In genomic region chr5:35815089-35815936, GRCh38 we compare ENCODE assay signal across 8 cellular contexts. TPM values are rescaled to one million over a fixed set of nuclear protein-coding genes. Genes with fewer than 3 reads are reported as not detected.
A peak's percentile ranks its signal among the peaks of the same experiment; 100 is the strongest.
DNase-seq lines count a peak whose midpoint lies in the region; ATAC-seq and TF ChIP-seq lines count a peak whose summit lies in the region.

No MANE protein-coding gene starts in this region.

- H3K36me3 ChIP-seq in effector memory CD4-positive, alpha-beta T cell (ENCODE audit: control insufficient read depth, insufficient read depth, low read length) = no peaks in the 10 kb centered on the region
- H3K36me3 ChIP-seq in body of pancreas (replicated peaks in 1 of 2; ENCODE audit: insufficient read depth in 1 of 2, low read depth in 2 of 2) = no peaks in the 10 kb centered on the region

- H3K9me3 Mint-ChIP-seq in stimulated activated naive B cell treated with anti-CD40 and anti-IgM and Interleukin-4, amounts not matched to agents 10 μg/mL and 1 μg/mL and 100 μg/mL, for 72 hours = no peaks in the 10 kb centered on the region

- H3K4me3 Mint-ChIP-seq in stimulated activated naive B cell treated with anti-CD40 and anti-IgM and Interleukin-4, amounts not matched to agents 10 μg/mL and 1 μg/mL and 100 μg/mL, for 72 hours = no peak overlapping the region

- 77 to 85% methylated on average over 10 of the region's 10 CpGs for WGBS in body of pancreas, 2 donors

- TF ChIP-seq CTCF in body of pancreas (IDR thresholded peaks at IDR 0.05) = no peak

- H3K36me3 Mint-ChIP-seq in stimulated activated naive B cell treated with anti-CD40 and anti-IgM and Interleukin-4, amounts not matched to agents 10 μg/mL and 1 μg/mL and 100 μg/mL, for 72 hours = no peaks in the 10 kb centered on the region

- H3K4me1 ChIP-seq in effector memory CD4-positive, alpha-beta T cell (ENCODE audit: control insufficient read depth, insufficient read depth, low read length, poor library complexity, severe bottlenecking) = peaks cover 66% of the 10 kb centered on the region
- H3K4me1 ChIP-seq in body of pancreas = no peaks in the 10 kb centered on the region

- intact Hi-C loops in body of pancreas (cut with DNase I) = no loop called here

- H3K9me3 ChIP-seq in effector memory CD4-positive, alpha-beta T cell (ENCODE audit: control insufficient read depth, low read length) = no peaks in the 10 kb centered on the region
- no peaks in the 10 kb centered on the region for H3K9me3 ChIP-seq in body of pancreas

- DNase-seq in DMS53 (lab: John Stamatoyannopoulos, UW) (peak; percentile 78), NCI-H226 (peak; percentile 9), mesenteric fat pad (ENCODE audit: low spot score) (no peak), body of pancreas (no peak)
- no peak for DNase-seq in effector memory CD4-positive, alpha-beta T cell
- DNase-seq in stimulated activated naive B cell treated with anti-CD40 and anti-IgM and Interleukin-4, amounts not matched to agents 10 μg/mL and 1 μg/mL and 100 μg/mL, for 72 hours = no peak

- H3K27ac Mint-ChIP-seq in stimulated activated naive B cell treated with anti-CD40 and anti-IgM and Interleukin-4, amounts not matched to agents 10 μg/mL and 1 μg/mL and 100 μg/mL, for 72 hours = no peak overlapping the region

- no peaks in the 10 kb centered on the region for H3K27me3 ChIP-seq in effector memory CD4-positive, alpha-beta T cell (replicated peaks; ENCODE audit: control insufficient read depth, insufficient read depth, low read length, poor library complexity, severe bottlenecking)
- H3K27me3 ChIP-seq in body of pancreas = no peaks in the 10 kb centered on the region

- peaks cover 0 to 1% of the 10 kb centered on the region in 2 donors for H3K4me1 Mint-ChIP-seq in stimulated activated naive B cell treated with anti-CD40 and anti-IgM and Interleukin-4, amounts not matched to agents 10 μg/mL and 1 μg/mL and 100 μg/mL, for 72 hours

- no peaks in the 10 kb centered on the region for H3K27me3 Mint-ChIP-seq in stimulated activated naive B cell treated with anti-CD40 and anti-IgM and Interleukin-4, amounts not matched to agents 10 μg/mL and 1 μg/mL and 100 μg/mL, for 72 hours

- ATAC-seq in GM19395 (IDR thresholded peaks at IDR 0.05; ENCODE audit: unreplicated experiment) = peak; percentile 84
- peak; percentile 38 to 50 for ATAC-seq in stimulated activated naive B cell treated with anti-CD40 and anti-IgM and Interleukin-4, amounts not matched to agents 10 μg/mL and 1 μg/mL and 100 μg/mL, for 72 hours (replicated peaks)
- ATAC-seq in HG02571 (IDR thresholded peaks at IDR 0.05; ENCODE audit: unreplicated experiment) = no peak
- no peak for ATAC-seq in body of pancreas

- TF ChIP-seq POLR2A in body of pancreas (IDR thresholded peaks at IDR 0.05) = no peak

- H3K4me3 ChIP-seq in effector memory CD4-positive, alpha-beta T cell (ENCODE audit: insufficient read depth, low read depth, low read length, poor library complexity, severe bottlenecking) = peak overlapping the region; percentile 5
- H3K4me3 ChIP-seq in body of pancreas = no peak overlapping the region

- H3K27ac ChIP-seq in effector memory CD4-positive, alpha-beta T cell (ENCODE audit: insufficient read depth, low read length, poor library complexity, severe bottlenecking) = peak overlapping the region; percentile 57
- no peak overlapping the region for H3K27ac ChIP-seq in body of pancreas

RNA-seq across cellular contexts. Expression of gene IL7R, which starts 41.4 kb away (rescaled TPM):
- total RNA-seq in mesenteric fat pad (5.2 TPM), body of pancreas (10 to 100 TPM; 13.5 to 27.0 TPM)

Comparison
In these comparisons a context has a peak if more than half of its experiments do, and no peak if none do; other contexts are left out.
1. DNase-seq: peak in DMS53 (single experiment) and NCI-H226 (single experiment); none in effector memory CD4-positive, alpha-beta T cell (0 of 3), stimulated activated naive B cell treated with anti-CD40 and anti-IgM and Interleukin-4, amounts not matched to agents 10 μg/mL and 1 μg/mL and 100 μg/mL, for 72 hours (single experiment), mesenteric fat pad (single experiment) and body of pancreas (0 of 4).
2. ATAC-seq: peak in GM19395 (single experiment) and stimulated activated naive B cell treated with anti-CD40 and anti-IgM and Interleukin-4, amounts not matched to agents 10 μg/mL and 1 μg/mL and 100 μg/mL, for 72 hours (2 of 2); none in HG02571 (single experiment) and body of pancreas (single experiment).